34 cellular contexts compared by ENCODE assay signal in genomic region chr19:54310543-54310942, GRCh38. TPM values are rescaled to one million over a fixed set of nuclear protein-coding genes. Genes with fewer than 3 reads are reported as not detected.
"Had no signal": no experiment of that assay in that cellular context is flagged by ENCODE, and none has a peak within 500 bp of the region (broad histone marks: within the 10 kb centered on the region; RNA-seq: fewer than 3 reads in every experiment).

No MANE protein-coding gene starts in this region.

- H3K27ac ChIP-seq: ascending aorta, breast epithelium, cardiac muscle cell, epithelial cell of prostate, esophagus squamous epithelium, gastroesophageal sphincter had no signal

- H3K36me3 ChIP-seq: ascending aorta, breast epithelium, cardiac muscle cell, esophagus squamous epithelium, gastroesophageal sphincter had no signal

- H3K9me3 ChIP-seq: ascending aorta, breast epithelium, esophagus squamous epithelium, gastroesophageal sphincter had no signal

- H3K4me1 ChIP-seq: ascending aorta, breast epithelium, esophagus squamous epithelium, gastroesophageal sphincter had no signal

- DNase-seq: activated CD4-positive, alpha-beta T cell treated with anti-CD3 and anti-CD28 coated beads for 1 hour; activated CD4-positive, alpha-beta T cell treated with anti-CD3 and anti-CD28 coated beads for 4 hours; activated CD4-positive, alpha-beta T cell treated with anti-CD3 and anti-CD28 coated beads, Interleukin-2, amount 50 U/mL, for 1 hour; activated CD4-positive, alpha-beta T cell treated with anti-CD3 and anti-CD28 coated beads, Interleukin-2, amount 50 U/mL, for 48 hours; activated CD4-positive, CD25-positive, alpha-beta regulatory T cell; activated CD8-positive, alpha-beta memory T cell treated with anti-CD3 and anti-CD28 coated beads, Interleukin-2, amount 10 ng/mL, durations not matched to agents 7 days and 5 days; activated CD8-positive, alpha-beta T cell treated with anti-CD3 and anti-CD28 coated beads for 36 hours; activated gamma-delta T cell; activated naive CD4-positive, alpha-beta T cell; activated naive CD4-positive, alpha-beta T cell treated with anti-CD3 and anti-CD28 coated beads, Interleukin-2, amount 10 ng/mL, durations not matched to agents 7 days and 5 days; activated naive CD8-positive, alpha-beta T cell treated with anti-CD3 and anti-CD28 coated beads, Interleukin-2, amount 10 ng/mL, durations not matched to agents 7 days and 5 days; activated T-cell treated with anti-CD3 and anti-CD28 coated beads for 4 hours; activated T-cell treated with anti-CD3 and anti-CD28 coated beads, Interleukin-2, amount 50 U/mL, for 24 hours; activated T-cell treated with anti-CD3 and anti-CD28 coated beads, Interleukin-2, amount 50 U/mL, for 72 hours; central memory CD4-positive, alpha-beta T cell; cerebellar nuclear complex; cortex of kidney; effector CD8-positive, alpha-beta T cell; esophagus squamous epithelium; foreskin melanocyte; T-helper 2 cell had no signal

- H3K27me3 ChIP-seq: ascending aorta, cardiac muscle cell had no signal

- H3K4me3 ChIP-seq: ascending aorta, breast epithelium, cardiac muscle cell, esophagus squamous epithelium, gastroesophageal sphincter had no signal

- ATAC-seq: activated CD8-positive, alpha-beta memory T cell treated with anti-CD3 and anti-CD28 coated beads, Interleukin-2, amount 10 ng/mL, durations not matched to agents 7 days and 5 days; activated CD8-positive, alpha-beta T cell treated with anti-CD3 and anti-CD28 coated beads for 36 hours; activated naive CD4-positive, alpha-beta T cell treated with anti-CD3 and anti-CD28 coated beads, Interleukin-2, amount 50 U/mL, for 72 hours; activated T-cell treated with anti-CD3 and anti-CD28 coated beads, Interleukin-2, amount 50 U/mL, for 72 hours; gastroesophageal sphincter had no signal

RNA-seq across cellular contexts. Expression of gene LILRA5, which starts 2.4 kb away (rescaled TPM):
- total RNA-seq: activated CD8-positive, alpha-beta memory T cell treated with anti-CD3 and anti-CD28 coated beads for 36 hours; activated CD8-positive, alpha-beta memory T cell treated with anti-CD3 and anti-CD28 coated beads, Interleukin-2, amount 10 ng/mL, durations not matched to agents 7 days and 5 days; activated CD8-positive, alpha-beta T cell treated with anti-CD3 and anti-CD28 coated beads for 36 hours; activated naive CD4-positive, alpha-beta T cell treated with anti-CD3 and anti-CD28 coated beads, Interleukin-2, amount 50 U/mL, for 72 hours; activated naive CD8-positive, alpha-beta T cell treated with anti-CD3 and anti-CD28 coated beads, Interleukin-2, amount 10 ng/mL, durations not matched to agents 7 days and 5 days; activated T-cell treated with anti-CD3 and anti-CD28 coated beads, Interleukin-2, amount 50 U/mL, for 72 hours; ascending aorta; cardiac muscle cell; dermis microvascular lymphatic vessel endothelial cell; endothelial cell of umbilical vein; fibroblast of lung; fibroblast of villous mesenchyme; glomerular endothelial cell; T-helper 1 cell treated with Interleukin-12 subunit alpha and Interleukin-12 subunit beta and Interleukin-4 antibody, amounts not matched to agents 30 ng/mL and 1 ng/mL, for 36 hours had no signal

RNA-seq across cellular contexts. Expression of gene LILRA4, which starts 28.4 kb away (rescaled TPM):
- total RNA-seq: activated CD8-positive, alpha-beta memory T cell treated with anti-CD3 and anti-CD28 coated beads for 36 hours; activated CD8-positive, alpha-beta memory T cell treated with anti-CD3 and anti-CD28 coated beads, Interleukin-2, amount 10 ng/mL, durations not matched to agents 7 days and 5 days; activated CD8-positive, alpha-beta T cell treated with anti-CD3 and anti-CD28 coated beads for 36 hours; activated naive CD4-positive, alpha-beta T cell treated with anti-CD3 and anti-CD28 coated beads, Interleukin-2, amount 50 U/mL, for 72 hours; activated naive CD8-positive, alpha-beta T cell treated with anti-CD3 and anti-CD28 coated beads, Interleukin-2, amount 10 ng/mL, durations not matched to agents 7 days and 5 days; activated T-cell treated with anti-CD3 and anti-CD28 coated beads, Interleukin-2, amount 50 U/mL, for 72 hours; ascending aorta; cardiac muscle cell; dermis microvascular lymphatic vessel endothelial cell; endothelial cell of umbilical vein; fibroblast of lung; fibroblast of villous mesenchyme; gastroesophageal sphincter; glomerular endothelial cell; T-helper 1 cell treated with Interleukin-12 subunit alpha and Interleukin-12 subunit beta and Interleukin-4 antibody, amounts not matched to agents 30 ng/mL and 1 ng/mL, for 36 hours had no signal

RNA-seq across cellular contexts. Expression of gene LILRB2, which starts 29.6 kb away (rescaled TPM):
- total RNA-seq: activated CD8-positive, alpha-beta memory T cell treated with anti-CD3 and anti-CD28 coated beads for 36 hours; activated CD8-positive, alpha-beta memory T cell treated with anti-CD3 and anti-CD28 coated beads, Interleukin-2, amount 10 ng/mL, durations not matched to agents 7 days and 5 days; activated CD8-positive, alpha-beta T cell treated with anti-CD3 and anti-CD28 coated beads for 36 hours; activated naive CD4-positive, alpha-beta T cell treated with anti-CD3 and anti-CD28 coated beads, Interleukin-2, amount 50 U/mL, for 72 hours; activated T-cell treated with anti-CD3 and anti-CD28 coated beads, Interleukin-2, amount 50 U/mL, for 72 hours; cardiac muscle cell; dermis microvascular lymphatic vessel endothelial cell; endothelial cell of umbilical vein; fibroblast of lung; fibroblast of villous mesenchyme; glomerular endothelial cell; T-helper 1 cell treated with Interleukin-12 subunit alpha and Interleukin-12 subunit beta and Interleukin-4 antibody, amounts not matched to agents 30 ng/mL and 1 ng/mL, for 36 hours had no signal

RNA-seq across cellular contexts. Expression of gene LILRB5, which starts 53.5 kb away (rescaled TPM):
- total RNA-seq: activated CD8-positive, alpha-beta memory T cell treated with anti-CD3 and anti-CD28 coated beads for 36 hours; activated CD8-positive, alpha-beta memory T cell treated with anti-CD3 and anti-CD28 coated beads, Interleukin-2, amount 10 ng/mL, durations not matched to agents 7 days and 5 days; activated CD8-positive, alpha-beta T cell treated with anti-CD3 and anti-CD28 coated beads for 36 hours; activated naive CD4-positive, alpha-beta T cell treated with anti-CD3 and anti-CD28 coated beads, Interleukin-2, amount 50 U/mL, for 72 hours; cardiac muscle cell; dermis microvascular lymphatic vessel endothelial cell; endothelial cell of umbilical vein; fibroblast of lung; fibroblast of villous mesenchyme; glomerular endothelial cell; T-helper 1 cell treated with Interleukin-12 subunit alpha and Interleukin-12 subunit beta and Interleukin-4 antibody, amounts not matched to agents 30 ng/mL and 1 ng/mL, for 36 hours had no signal

RNA-seq across cellular contexts. Expression of gene LAIR1, which starts 54.2 kb away (rescaled TPM):
- total RNA-seq: cardiac muscle cell, dermis microvascular lymphatic vessel endothelial cell, endothelial cell of umbilical vein, fibroblast of lung, glomerular endothelial cell had no signal
